1 cellular context compared by ENCODE assay signal in the genomic region with DNA sequence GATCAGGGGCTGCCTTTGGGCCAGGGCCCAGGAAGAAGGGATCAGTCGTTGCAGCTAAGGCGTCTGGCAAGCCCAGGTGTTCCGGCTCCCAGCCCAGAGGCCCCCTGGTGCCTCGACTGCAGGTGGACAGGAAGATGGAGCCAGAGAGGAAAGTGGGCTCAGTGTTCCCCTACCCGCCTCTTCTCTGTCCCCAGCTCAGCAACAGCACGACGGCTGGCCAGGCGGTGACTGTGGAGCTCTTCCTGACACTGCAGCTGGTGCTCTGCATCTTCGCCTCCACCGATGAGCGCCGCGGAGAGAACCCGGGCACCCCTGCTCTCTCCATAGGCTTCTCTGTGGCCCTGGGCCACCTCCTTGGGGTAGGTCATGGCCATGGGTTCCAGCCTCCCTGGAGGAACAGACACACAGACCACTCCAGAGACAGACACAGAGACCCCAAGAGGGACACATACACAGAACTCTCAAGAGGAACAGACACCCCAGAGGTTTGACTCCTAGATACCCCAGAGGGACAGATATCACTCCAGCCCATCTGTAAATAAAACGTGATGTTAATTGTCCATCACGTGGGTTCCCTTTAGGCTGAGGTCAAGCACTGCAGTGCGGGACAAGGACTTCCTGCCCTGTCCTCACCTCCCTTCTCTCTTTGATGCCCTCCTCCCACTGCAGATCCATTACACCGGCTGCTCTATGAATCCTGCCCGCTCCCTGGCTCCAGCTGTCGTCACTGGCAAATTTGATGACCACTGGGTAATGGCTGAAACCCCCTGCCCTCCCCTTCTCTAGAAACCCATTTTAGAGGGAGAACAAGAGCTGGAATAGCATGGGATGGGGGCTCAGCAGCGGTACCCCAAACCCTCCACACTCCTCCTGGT.
TF ChIP-seq lines count a peak whose summit lies in the region.

No MANE protein-coding gene starts in this region.

TF ChIP-seq in SK-N-SH treated with all-trans-retinoic acid at 6 μM for 48 hours, 23 proteins besides CTCF, POLR2A, EP300 and RAD21 (continued from another document):
- TF ChIP-seq OSR1 (CRISPR knock-in tag; IDR thresholded peaks at IDR 0.05), result no peak
- no peak for TF ChIP-seq PPARA (CRISPR knock-in tag; IDR thresholded peaks at IDR 0.05; ENCODE audit: borderline replicate concordance)
- no peak for TF ChIP-seq ZNF70 (CRISPR knock-in tag; IDR thresholded peaks at IDR 0.05)
